8 cellular contexts compared by ENCODE assay signal in genomic region chr11:16981651-16982194, GRCh38. TPM values are rescaled to one million over a fixed set of nuclear protein-coding genes. Genes with fewer than 3 reads are reported as not detected.
DNase-seq lines count a peak whose midpoint lies in the region; ATAC-seq, FAIRE-seq and TF ChIP-seq lines count a peak whose summit lies in the region.

No MANE protein-coding gene starts in this region.

- no peak for TF ChIP-seq CTCF in pancreas (IDR thresholded peaks at IDR 0.05)

- no peak for FAIRE-seq in pancreas (lab: Jason Lieb, UNC)

- peak; percentile 53 for DNase-seq in EL
- peak; percentile 68 for DNase-seq in T1000 (lab: John Stamatoyannopoulos, UW)
- DNase-seq in Right ventricle myocardium superior = peak; percentile 50
- peak in 4 of 6 donors; percentile 49 to 74 (median 70) for DNase-seq in pancreas
- DNase-seq in effector memory CD4-positive, alpha-beta T cell = no peak
- no peak for DNase-seq in NCI-H187 (lab: John Stamatoyannopoulos, UW)
- no peak for DNase-seq in stimulated activated CD4-positive, alpha-beta T cell treated with anti-CD3 and anti-CD28 coated beads, Interleukin-15, amount 100 ng/mL, for 24 hours

- ATAC-seq in Right ventricle myocardium superior (ENCODE audit: poor library complexity) (peak; percentile 56), pancreas (peak; percentile 60 to 74 (median 62)), GM18519 (IDR thresholded peaks at IDR 0.05; ENCODE audit: low FRiP score, unreplicated experiment) (no peak)

- intact Hi-C loops in Right ventricle myocardium superior (cut with DNase I) (no loop called here), pancreas (cut with DNase I) (no loop called here)

- peak overlapping the region; percentile 71 to 92 (median 84) for H3K27ac ChIP-seq in pancreas
- H3K27ac ChIP-seq in effector memory CD4-positive, alpha-beta T cell (ENCODE audit: insufficient read depth, low read length, poor library complexity, severe bottlenecking) = no peak overlapping the region

- 41% methylated on average over 9 of the region's 9 CpGs for WGBS in pancreas, 2 donors

- H3K36me3 ChIP-seq in pancreas = no peaks in the 10 kb centered on the region
- H3K36me3 ChIP-seq in effector memory CD4-positive, alpha-beta T cell (ENCODE audit: control insufficient read depth, insufficient read depth, low read length) = no peaks in the 10 kb centered on the region

- no peaks in the 10 kb centered on the region for H3K9me3 ChIP-seq in pancreas
- no peaks in the 10 kb centered on the region for H3K9me3 ChIP-seq in effector memory CD4-positive, alpha-beta T cell (ENCODE audit: control insufficient read depth, low read length)

- H3K27me3 ChIP-seq in pancreas = no peaks in the 10 kb centered on the region
- H3K27me3 ChIP-seq in effector memory CD4-positive, alpha-beta T cell (replicated peaks; ENCODE audit: control insufficient read depth, insufficient read depth, low read length, poor library complexity, severe bottlenecking) = no peaks in the 10 kb centered on the region

- no peak overlapping the region for H3K4me3 ChIP-seq in pancreas
- no peak overlapping the region for H3K4me3 ChIP-seq in effector memory CD4-positive, alpha-beta T cell (ENCODE audit: insufficient read depth, low read depth, low read length, poor library complexity, severe bottlenecking)

- peaks cover 57 to 66% (median 57%) of the 10 kb centered on the region in 3 donors for H3K4me1 ChIP-seq in pancreas
- peaks cover 2% of the 10 kb centered on the region for H3K4me1 ChIP-seq in effector memory CD4-positive, alpha-beta T cell (ENCODE audit: control insufficient read depth, insufficient read depth, low read length, poor library complexity, severe bottlenecking)

RNA-seq across cellular contexts. Expression of gene PLEKHA7, which starts 32.5 kb away (rescaled TPM):
- total RNA-seq in Right ventricle myocardium superior (16.2 TPM), pancreas (10 to 100 TPM; 14.9 to 29.9 (median 20.0) TPM)
- 10 to 100 TPM; 18.7 to 21.3 TPM for polyA plus RNA-seq in pancreas

Comparison
In these comparisons a context has a peak if more than half of its experiments do, and no peak if none do; other contexts are left out.
1. DNase-seq: peak in EL (single experiment), T1000 (single experiment), Right ventricle myocardium superior (single experiment) and pancreas (4 of 6); none in effector memory CD4-positive, alpha-beta T cell (0 of 3), NCI-H187 (0 of 2) and stimulated activated CD4-positive, alpha-beta T cell treated with anti-CD3 and anti-CD28 coated beads, Interleukin-15, amount 100 ng/mL, for 24 hours (single experiment).